22 cellular contexts compared by ENCODE assay signal in genomic region chr18:72155327-72155726, GRCh38.
DNase-seq lines count a peak whose midpoint lies in the region; TF ChIP-seq lines count a peak whose summit lies in the region.
"Had no signal": no experiment of that assay in that cellular context is flagged by ENCODE, and none has a peak within 500 bp of the region (broad histone marks: within the 10 kb centered on the region; RNA-seq: fewer than 3 reads in every experiment).

No MANE protein-coding gene starts in this region.

- peaks cover 0 to 7% (median 3%) of the 10 kb centered on the region in 4 donors for H3K4me1 ChIP-seq in sigmoid colon
- H3K4me1 ChIP-seq: heart left ventricle, tibial nerve had no signal

- no peak for TF ChIP-seq POLR2A in sigmoid colon (IDR thresholded peaks at IDR 0.05)

- no peaks in the 10 kb centered on the region for H3K9me3 ChIP-seq in sigmoid colon
- H3K9me3 ChIP-seq: tibial nerve had no signal

- 64 to 67% methylated on average over 5 of the region's 5 CpGs for WGBS in sigmoid colon, 2 donors

- H3K27me3 ChIP-seq in sigmoid colon = no peaks in the 10 kb centered on the region
- H3K27me3 ChIP-seq: heart left ventricle, tibial nerve had no signal

- no peaks in the 10 kb centered on the region for H3K36me3 ChIP-seq in sigmoid colon
- H3K36me3 ChIP-seq: heart left ventricle, tibial nerve had no signal

- TF ChIP-seq EP300 in sigmoid colon (IDR thresholded peaks at IDR 0.05) = no peak

- H3K4me3 ChIP-seq in epithelial cell of esophagus (ENCODE audit: low read length) = no peak overlapping the region
- no peak overlapping the region for H3K4me3 ChIP-seq in sigmoid colon
- H3K4me3 ChIP-seq: GM23248, heart left ventricle, tibial nerve had no signal

- intact Hi-C loops in sigmoid colon (cut with DNase I) = no loop called here

- TF ChIP-seq CTCF in epithelial cell of esophagus (IDR thresholded peaks at IDR 0.05; ENCODE audit: insufficient read depth, low read depth, low read length, missing control alignments) (no peak), sigmoid colon (IDR thresholded peaks at IDR 0.05) (no peak)

- no peak overlapping the region for H3K27ac ChIP-seq in sigmoid colon
- H3K27ac ChIP-seq: GM23248, heart left ventricle, KMS-11, tibial nerve had no signal

- peak; percentile 13 for DNase-seq in DMS153 treated with DMSO at 0.1 percent for 48 hours (lab: John Stamatoyannopoulos, UW; ENCODE audit: unreplicated experiment)
- peak; percentile 75 for DNase-seq in NCI-H1105 treated with DMSO at 0.1 percent for 48 hours (lab: John Stamatoyannopoulos, UW)
- peak; percentile 52 for DNase-seq in epithelial cell of esophagus (ENCODE audit: low read depth)
- DNase-seq in occipital lobe (lab: John Stamatoyannopoulos, UW) = peak; percentile 5
- no peak for DNase-seq in iPS-NIHi11 (ENCODE audit: low spot score)
- no peak for DNase-seq in sigmoid colon
- no peak for DNase-seq in NCI-H446 treated with DMSO at 0.1 percent for 48 hours (lab: John Stamatoyannopoulos, UW)
- no peak for DNase-seq in NCI-H187 treated with DMSO at 0.1 percent for 48 hours (lab: John Stamatoyannopoulos, UW)
- DNase-seq: activated B cell treated with CpG ODN at 0.5 μM for 24 hours; activated naive CD4-positive, alpha-beta T cell treated with anti-CD3 and anti-CD28 coated beads, Interleukin-2, amount 50 U/mL, for 16 hours; dermis blood vessel endothelial cell; GM23248; heart left ventricle; left cardiac atrium; mesendoderm; naive thymus-derived CD4-positive, alpha-beta T cell; NCI-H1930; NK-92 treated with Interleukin-12 subunit alpha and Interleukin-12 subunit beta, amount 100 ng/mL, for 24 hours; SIG-M5; stimulated activated CD4-positive, alpha-beta T cell treated with anti-CD3 and anti-CD28 coated beads, Interleukin-15, amount 100 ng/mL, for 24 hours had no signal

Comparison
In these comparisons a context has a peak if more than half of its experiments do, and no peak if none do; other contexts are left out.
1. DNase-seq: peak in DMS153 treated with DMSO at 0.1 percent for 48 hours (single experiment), NCI-H1105 treated with DMSO at 0.1 percent for 48 hours (single experiment), epithelial cell of esophagus (single experiment) and occipital lobe (single experiment); none in iPS-NIHi11 (single experiment), sigmoid colon (single experiment), NCI-H446 treated with DMSO at 0.1 percent for 48 hours (single experiment) and NCI-H187 treated with DMSO at 0.1 percent for 48 hours (single experiment).